In the genomic region with DNA sequence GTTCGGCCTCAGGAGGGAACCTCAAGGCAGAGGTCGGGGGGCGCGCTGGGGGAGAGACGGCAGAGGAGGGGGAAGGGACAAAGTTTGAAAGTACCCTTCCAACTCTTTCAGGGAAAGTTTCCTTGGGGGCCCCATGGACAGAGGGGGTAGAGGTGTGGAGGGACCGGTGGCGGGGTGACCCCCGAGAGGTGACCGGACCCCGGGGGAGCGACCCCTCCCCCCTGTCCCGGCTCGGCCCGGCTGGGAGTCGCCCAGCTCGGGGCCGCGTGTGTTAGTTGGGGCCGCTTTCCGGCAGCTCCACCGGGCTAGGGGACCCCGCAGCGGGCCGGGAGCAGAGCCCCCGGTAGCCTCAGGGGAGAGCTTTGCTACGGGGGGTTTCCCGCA, we compare ENCODE assay signal across 8 cellular contexts. TPM values are rescaled to one million over a fixed set of nuclear protein-coding genes. Genes with fewer than 3 reads are reported as not detected.
DNase-seq lines count a peak whose midpoint lies in the region; ATAC-seq and TF ChIP-seq lines count a peak whose summit lies in the region.

No MANE protein-coding gene starts in this region.

- peaks cover 16% of the 10 kb centered on the region for H3K27me3 Mint-ChIP-seq in T-helper 17 cell

- TF ChIP-seq POLR2A in gastrocnemius medialis (IDR thresholded peaks at IDR 0.05), result no peak

- no peaks in the 10 kb centered on the region for H3K36me3 ChIP-seq in gastrocnemius medialis

- H3K4me3 ChIP-seq in GM12864 (ENCODE audit: low read depth, low read length) (peak overlapping the region; percentile 47), fibroblast of villous mesenchyme (ENCODE audit: low read depth, low read length) (peak overlapping the region; percentile 81), gastrocnemius medialis (peak overlapping the region; percentile 76 to 87 (median 82))

- peak overlapping the region; percentile 91 to 95 (median 94) for H3K27ac ChIP-seq in gastrocnemius medialis

- H3K4me3 Mint-ChIP-seq in T-helper 17 cell, result peak overlapping the region; percentile 89

- H3K27ac Mint-ChIP-seq in T-helper 17 cell, result peak overlapping the region; percentile 2

- peaks cover 4% of the 10 kb centered on the region for H3K36me3 Mint-ChIP-seq in T-helper 17 cell (ENCODE audit: low read depth)

- TF ChIP-seq CTCF in GM12864 (IDR thresholded peaks at IDR 0.05; ENCODE audit: low read depth, low read length, missing control alignments) (no peak), fibroblast of villous mesenchyme (IDR thresholded peaks at IDR 0.05; ENCODE audit: insufficient read depth, low read depth, low read length) (no peak), gastrocnemius medialis (IDR thresholded peaks at IDR 0.05 in 4 of 5, conservative IDR thresholded peaks at IDR 0.05 in 1 of 5) (no peak)

- in situ Hi-C loops in gastrocnemius medialis (cut with MboI; ENCODE audit: low sequenced_read_pairs in 4 of 4), result loop anchor here in 1 of 4 donors (25.0 kb wide), 1 partner anchor 158 kb away; a partner anchor contains a TSS

- intact Hi-C loops in gastrocnemius medialis (cut with DNase I; ENCODE audit: low total_unique reads), result loop anchor here (2.0 kb wide), 1 partner anchor 58 kb away; no protein-coding TSS in a partner anchor

- peaks cover 20% of the 10 kb centered on the region for H3K4me1 Mint-ChIP-seq in T-helper 17 cell

- peaks cover 17 to 22% of the 10 kb centered on the region in 2 donors for H3K4me1 ChIP-seq in gastrocnemius medialis

- H3K27me3 ChIP-seq in gastrocnemius medialis, result no peaks in the 10 kb centered on the region

- H3K9me3 ChIP-seq in T-helper 17 cell (ENCODE audit: control insufficient read depth, low read length, poor library complexity, severe bottlenecking) (no peaks in the 10 kb centered on the region), gastrocnemius medialis (no peaks in the 10 kb centered on the region)

- DNase-seq in GM12864 (ENCODE audit: low read depth) (no peak), T-helper 17 cell (no peak), fibroblast of villous mesenchyme (ENCODE audit: low read depth) (no peak), gastrocnemius medialis (no peak), hippocampal formation (lab: John Stamatoyannopoulos, UW) (no peak)
- DNase-seq in stimulated activated CD8-positive, alpha-beta memory T cell treated with anti-CD3 and anti-CD28 coated beads, Interleukin-4, amount 100 ng/mL, for 48 hours, result no peak
- no peak for DNase-seq in stimulated activated CD4-positive, alpha-beta T cell treated with anti-CD3 and anti-CD28 coated beads, Interleukin-1b, Interleukin-23, amount 100 ng/mL, for 48 hours

- ATAC-seq in T-helper 17 cell, result no peak
- ATAC-seq in gastrocnemius medialis, result no peak
- ATAC-seq in GM19035 (IDR thresholded peaks at IDR 0.05; ENCODE audit: unreplicated experiment), result no peak

RNA-seq across cellular contexts. Expression of a gene that starts 3.2 kb away (rescaled TPM):
- total RNA-seq in T-helper 17 cell (1 to 10 TPM in 1 of 2 donors, under 1 TPM in 1; 0.78 to 2.6 TPM), fibroblast of villous mesenchyme (20.3 and 31.1 TPM in 2 replicates), gastrocnemius medialis (10 to 100 TPM in 3 of 4 donors, 1 to 10 TPM in 1; 10.0 to 21.5 (median 15.1) TPM)

RNA-seq across cellular contexts. Expression of a gene that starts 18.7 kb away (rescaled TPM):
- total RNA-seq in T-helper 17 cell, result not detected
- total RNA-seq in fibroblast of villous mesenchyme, result under 0.01 TPM in 1 of 2 replicates, not detected in the other
- not detected for total RNA-seq in gastrocnemius medialis

RNA-seq across cellular contexts. Expression of a gene that starts 39.6 kb away (rescaled TPM):
- total RNA-seq in T-helper 17 cell (10 to 100 TPM; 21.3 to 24.4 TPM), fibroblast of villous mesenchyme (24.8 and 28.5 TPM in 2 replicates), gastrocnemius medialis (10 to 100 TPM; 20.8 to 43.9 (median 27.3) TPM)

RNA-seq across cellular contexts. Expression of a gene that starts 44.7 kb away (rescaled TPM):
- total RNA-seq in T-helper 17 cell, result 100 to 1,000 TPM; 517 to 546 TPM
- 230 and 285 TPM in 2 replicates for total RNA-seq in fibroblast of villous mesenchyme
- 100 to 1,000 TPM; 291 to 406 (median 343) TPM for total RNA-seq in gastrocnemius medialis
